Comparison of ENCODE assay signal across 10 cellular contexts in the genomic region with DNA sequence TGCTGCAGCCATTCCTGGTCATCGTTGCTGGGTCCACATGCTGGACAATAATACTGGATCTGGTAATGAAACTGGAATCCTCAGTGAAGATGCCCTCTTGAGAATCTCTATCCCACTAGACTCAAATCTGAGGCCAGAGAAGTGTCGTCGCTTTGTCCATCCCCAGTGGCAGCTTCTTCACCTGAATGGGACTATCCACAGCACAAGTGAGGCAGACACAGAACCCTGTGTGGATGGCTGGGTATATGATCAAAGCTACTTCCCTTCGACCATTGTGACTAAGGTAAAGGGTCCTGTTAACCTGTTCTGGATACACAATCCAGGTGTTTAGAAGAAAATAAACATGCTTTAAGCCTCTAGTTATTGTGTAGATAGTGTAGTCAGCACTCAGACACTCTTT. TPM values are rescaled to one million over a fixed set of nuclear protein-coding genes. Genes with fewer than 3 reads are reported as not detected.
"Had no signal": no experiment of that assay in that cellular context is flagged by ENCODE, and none has a peak within 500 bp of the region (broad histone marks: within the 10 kb centered on the region; RNA-seq: fewer than 3 reads in every experiment).

No MANE protein-coding gene starts in this region.

- H3K27ac ChIP-seq: GM23248, HL-60 had no signal

- FAIRE-seq: K562 had no signal

- H3K4me1 Mint-ChIP-seq: H9 had no signal

- H3K4me3 ChIP-seq: GM23248, K562 had no signal

- H3K27ac Mint-ChIP-seq: H9 had no signal

- DNase-seq: GM23248, GOT3, H9, HCEC 1CT, IMR-90, KG1 had no signal

- H3K9ac ChIP-seq: GM23248 had no signal

- H3K4me3 Mint-ChIP-seq: H9 had no signal

- H2AFZ ChIP-seq: GM23248 had no signal

- ATAC-seq: K562 had no signal

RNA-seq across cellular contexts. Expression of a gene that starts 46.9 kb away (rescaled TPM):
- total RNA-seq: GM23248, H4, H9, HT1080, IMR-90, K562 had no signal
- polyA plus RNA-seq: GM23248, IMR-90, K562 had no signal
